1 cellular context compared by ENCODE assay signal in genomic region chr10:50234486-50234885, GRCh38.
TF ChIP-seq lines count a peak whose summit lies in the region.

No MANE protein-coding gene starts in this region.

TF ChIP-seq in HepG2, 621 proteins besides CTCF, POLR2A, EP300 and RAD21 (continued from another document and continues in another):
- TF ChIP-seq RARG (CRISPR knock-in tag; IDR thresholded peaks at IDR 0.05; ENCODE audit: low read depth) (no peak), ZNF274 (CRISPR knock-in tag; IDR thresholded peaks at IDR 0.05) (no peak), MEIS2 (CRISPR knock-in tag; IDR thresholded peaks at IDR 0.05) (no peak), ETV6 (CRISPR knock-in tag; conservative IDR thresholded peaks at IDR 0.05) (no peak), ZNF674 (CRISPR knock-in tag; IDR thresholded peaks at IDR 0.05; ENCODE audit: low read depth) (no peak), ZNF224 (CRISPR knock-in tag; IDR thresholded peaks at IDR 0.05) (no peak), IRF2 (CRISPR knock-in tag; IDR thresholded peaks at IDR 0.05) (peak; percentile 63; the same call in 1 of the 2 replicates), ZNF451 (CRISPR knock-in tag; IDR thresholded peaks at IDR 0.05) (no peak), ZNF614 (CRISPR knock-in tag; IDR thresholded peaks at IDR 0.05; ENCODE audit: borderline replicate concordance) (peak; percentile 35; the same call in 1 of the 2 replicates), HOXD1 (CRISPR knock-in tag; IDR thresholded peaks at IDR 0.05) (no peak), RXRB (CRISPR knock-in tag; IDR thresholded peaks at IDR 0.05; ENCODE audit: borderline replicate concordance) (peak; percentile 88), ZNF549 (CRISPR knock-in tag; IDR thresholded peaks at IDR 0.05) (no peak), ZNF3 (CRISPR knock-in tag; IDR thresholded peaks at IDR 0.05) (no peak), CREB1 (IDR thresholded peaks at IDR 0.05) (no peak), CREB1 (CRISPR knock-in tag; IDR thresholded peaks at IDR 0.05) (peak; percentile 76), GATAD1 (CRISPR knock-in tag; IDR thresholded peaks at IDR 0.05) (0 out of 2 replicates have a peak, but pooled peaks have one; percentile 27), EZH2 (conservative IDR thresholded peaks at IDR 0.05; ENCODE audit: low read depth, low read length) (no peak), SKIL (CRISPR knock-in tag; IDR thresholded peaks at IDR 0.05; ENCODE audit: borderline replicate concordance) (peak; percentile 78), SOX13 (IDR thresholded peaks at IDR 0.05) (peak; percentile 100), SOX13 (CRISPR knock-in tag; conservative IDR thresholded peaks at IDR 0.05 in 1 of 2, IDR thresholded peaks at IDR 0.05 in 1 of 2) (peak in 1 of 2 experiments; percentile 100; a peak in 2 of 4 replicates), NFIB (CRISPR knock-in tag; IDR thresholded peaks at IDR 0.05; ENCODE audit: borderline replicate concordance) (no peak), PCBP2 (optimal IDR thresholded peaks at IDR 0.05; ENCODE audit: low read depth, low read length, poor library complexity, severe bottlenecking) (no peak), ZNF574 (CRISPR knock-in tag; IDR thresholded peaks at IDR 0.05) (no peak), ATF5 (CRISPR knock-in tag; IDR thresholded peaks at IDR 0.05; ENCODE audit: low read depth) (no peak), ZNF672 (CRISPR knock-in tag; IDR thresholded peaks at IDR 0.05) (no peak), PTBP1 (IDR thresholded peaks at IDR 0.05; ENCODE audit: low read depth, low read length, poor library complexity, severe bottlenecking) (no peak), ZNF761 (CRISPR knock-in tag; conservative IDR thresholded peaks at IDR 0.05) (no peak), MEF2D (CRISPR knock-in tag; IDR thresholded peaks at IDR 0.05) (peak; percentile 92), NR2C2 (CRISPR knock-in tag; IDR thresholded peaks at IDR 0.05; ENCODE audit: borderline replicate concordance) (no peak), HHEX (CRISPR knock-in tag; IDR thresholded peaks at IDR 0.05) (peak; percentile 88), ZNF800 (CRISPR knock-in tag; IDR thresholded peaks at IDR 0.05) (no peak), NRL (CRISPR knock-in tag; IDR thresholded peaks at IDR 0.05; ENCODE audit: borderline replicate concordance) (no peak), MAF1 (CRISPR knock-in tag; IDR thresholded peaks at IDR 0.05; ENCODE audit: borderline replicate concordance) (no peak), TEAD3 (CRISPR knock-in tag; optimal IDR thresholded peaks at IDR 0.05; ENCODE audit: borderline replicate concordance) (peak; percentile 77), SALL2 (CRISPR knock-in tag; IDR thresholded peaks at IDR 0.05) (no peak), ZMAT3 (CRISPR knock-in tag; conservative IDR thresholded peaks at IDR 0.05) (no peak), FOXK2 (IDR thresholded peaks at IDR 0.05) (peak; percentile 66; the same call in 1 of the 2 replicates), MIER3 (CRISPR knock-in tag; IDR thresholded peaks at IDR 0.05; ENCODE audit: borderline replicate concordance) (peak; percentile 86; the same call in 1 of the 2 replicates), ZNF20 (CRISPR knock-in tag; IDR thresholded peaks at IDR 0.05) (no peak), NFE2L2 (IDR thresholded peaks at IDR 0.05; ENCODE audit: low read length) (no peak), ATRX (CRISPR knock-in tag; IDR thresholded peaks at IDR 0.05; ENCODE audit: borderline replicate concordance) (no peak), ZNF337 (CRISPR knock-in tag; IDR thresholded peaks at IDR 0.05; ENCODE audit: borderline replicate concordance, low read depth) (no peak), POLR2G (IDR thresholded peaks at IDR 0.05; ENCODE audit: low read depth, low read length) (no peak), NCOA2 (CRISPR knock-in tag; IDR thresholded peaks at IDR 0.05) (peak; percentile 96)
- TF ChIP-seq, protein P1, sequence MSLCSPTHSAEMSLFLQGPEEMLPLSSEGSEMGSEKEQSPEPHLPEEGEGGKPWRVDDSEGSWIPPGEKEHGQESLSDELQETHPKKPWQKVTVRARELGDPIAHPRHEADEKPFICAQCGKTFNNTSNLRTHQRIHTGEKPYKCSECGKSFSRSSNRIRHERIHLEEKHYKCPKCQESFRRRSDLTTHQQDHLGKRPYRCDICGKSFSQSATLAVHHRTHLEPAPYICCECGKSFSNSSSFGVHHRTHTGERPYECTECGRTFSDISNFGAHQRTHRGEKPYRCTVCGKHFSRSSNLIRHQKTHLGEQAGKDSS (CRISPR knock-in tag; IDR thresholded peaks at IDR 0.05; ENCODE audit: borderline replicate concordance, low read depth): no peak
- TF ChIP-seq, protein P2, sequence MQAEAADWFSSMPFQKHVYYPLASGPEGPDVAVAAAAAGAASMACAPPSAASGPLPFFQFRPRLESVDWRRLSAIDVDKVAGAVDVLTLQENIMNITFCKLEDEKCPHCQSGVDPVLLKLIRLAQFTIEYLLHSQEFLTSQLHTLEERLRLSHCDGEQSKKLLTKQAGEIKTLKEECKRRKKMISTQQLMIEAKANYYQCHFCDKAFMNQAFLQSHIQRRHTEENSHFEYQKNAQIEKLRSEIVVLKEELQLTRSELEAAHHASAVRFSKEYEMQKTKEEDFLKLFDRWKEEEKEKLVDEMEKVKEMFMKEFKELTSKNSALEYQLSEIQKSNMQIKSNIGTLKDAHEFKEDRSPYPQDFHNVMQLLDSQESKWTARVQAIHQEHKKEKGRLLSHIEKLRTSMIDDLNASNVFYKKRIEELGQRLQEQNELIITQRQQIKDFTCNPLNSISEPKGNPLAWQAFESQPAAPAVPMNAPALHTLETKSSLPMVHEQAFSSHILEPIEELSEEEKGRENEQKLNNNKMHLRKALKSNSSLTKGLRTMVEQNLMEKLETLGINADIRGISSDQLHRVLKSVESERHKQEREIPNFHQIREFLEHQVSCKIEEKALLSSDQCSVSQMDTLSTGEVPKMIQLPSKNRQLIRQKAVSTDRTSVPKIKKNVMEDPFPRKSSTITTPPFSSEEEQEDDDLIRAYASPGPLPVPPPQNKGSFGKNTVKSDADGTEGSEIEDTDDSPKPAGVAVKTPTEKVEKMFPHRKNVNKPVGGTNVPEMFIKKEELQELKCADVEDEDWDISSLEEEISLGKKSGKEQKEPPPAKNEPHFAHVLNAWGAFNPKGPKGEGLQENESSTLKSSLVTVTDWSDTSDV (CRISPR knock-in tag; IDR thresholded peaks at IDR 0.05): no peak
- TF ChIP-seq, protein P3, sequence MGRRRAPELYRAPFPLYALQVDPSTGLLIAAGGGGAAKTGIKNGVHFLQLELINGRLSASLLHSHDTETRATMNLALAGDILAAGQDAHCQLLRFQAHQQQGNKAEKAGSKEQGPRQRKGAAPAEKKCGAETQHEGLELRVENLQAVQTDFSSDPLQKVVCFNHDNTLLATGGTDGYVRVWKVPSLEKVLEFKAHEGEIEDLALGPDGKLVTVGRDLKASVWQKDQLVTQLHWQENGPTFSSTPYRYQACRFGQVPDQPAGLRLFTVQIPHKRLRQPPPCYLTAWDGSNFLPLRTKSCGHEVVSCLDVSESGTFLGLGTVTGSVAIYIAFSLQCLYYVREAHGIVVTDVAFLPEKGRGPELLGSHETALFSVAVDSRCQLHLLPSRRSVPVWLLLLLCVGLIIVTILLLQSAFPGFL (CRISPR knock-in tag; IDR thresholded peaks at IDR 0.05): no peak
- TF ChIP-seq, protein P4, sequence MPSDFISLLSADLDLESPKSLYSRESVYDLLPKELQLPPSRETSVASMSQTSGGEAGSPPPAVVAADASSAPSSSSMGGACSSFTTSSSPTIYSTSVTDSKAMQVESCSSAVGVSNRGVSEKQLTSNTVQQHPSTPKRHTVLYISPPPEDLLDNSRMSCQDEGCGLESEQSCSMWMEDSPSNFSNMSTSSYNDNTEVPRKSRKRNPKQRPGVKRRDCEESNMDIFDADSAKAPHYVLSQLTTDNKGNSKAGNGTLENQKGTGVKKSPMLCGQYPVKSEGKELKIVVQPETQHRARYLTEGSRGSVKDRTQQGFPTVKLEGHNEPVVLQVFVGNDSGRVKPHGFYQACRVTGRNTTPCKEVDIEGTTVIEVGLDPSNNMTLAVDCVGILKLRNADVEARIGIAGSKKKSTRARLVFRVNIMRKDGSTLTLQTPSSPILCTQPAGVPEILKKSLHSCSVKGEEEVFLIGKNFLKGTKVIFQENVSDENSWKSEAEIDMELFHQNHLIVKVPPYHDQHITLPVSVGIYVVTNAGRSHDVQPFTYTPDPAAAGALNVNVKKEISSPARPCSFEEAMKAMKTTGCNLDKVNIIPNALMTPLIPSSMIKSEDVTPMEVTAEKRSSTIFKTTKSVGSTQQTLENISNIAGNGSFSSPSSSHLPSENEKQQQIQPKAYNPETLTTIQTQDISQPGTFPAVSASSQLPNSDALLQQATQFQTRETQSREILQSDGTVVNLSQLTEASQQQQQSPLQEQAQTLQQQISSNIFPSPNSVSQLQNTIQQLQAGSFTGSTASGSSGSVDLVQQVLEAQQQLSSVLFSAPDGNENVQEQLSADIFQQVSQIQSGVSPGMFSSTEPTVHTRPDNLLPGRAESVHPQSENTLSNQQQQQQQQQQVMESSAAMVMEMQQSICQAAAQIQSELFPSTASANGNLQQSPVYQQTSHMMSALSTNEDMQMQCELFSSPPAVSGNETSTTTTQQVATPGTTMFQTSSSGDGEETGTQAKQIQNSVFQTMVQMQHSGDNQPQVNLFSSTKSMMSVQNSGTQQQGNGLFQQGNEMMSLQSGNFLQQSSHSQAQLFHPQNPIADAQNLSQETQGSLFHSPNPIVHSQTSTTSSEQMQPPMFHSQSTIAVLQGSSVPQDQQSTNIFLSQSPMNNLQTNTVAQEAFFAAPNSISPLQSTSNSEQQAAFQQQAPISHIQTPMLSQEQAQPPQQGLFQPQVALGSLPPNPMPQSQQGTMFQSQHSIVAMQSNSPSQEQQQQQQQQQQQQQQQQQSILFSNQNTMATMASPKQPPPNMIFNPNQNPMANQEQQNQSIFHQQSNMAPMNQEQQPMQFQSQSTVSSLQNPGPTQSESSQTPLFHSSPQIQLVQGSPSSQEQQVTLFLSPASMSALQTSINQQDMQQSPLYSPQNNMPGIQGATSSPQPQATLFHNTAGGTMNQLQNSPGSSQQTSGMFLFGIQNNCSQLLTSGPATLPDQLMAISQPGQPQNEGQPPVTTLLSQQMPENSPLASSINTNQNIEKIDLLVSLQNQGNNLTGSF (CRISPR knock-in tag; IDR thresholded peaks at IDR 0.05): no peak
- TF ChIP-seq, protein P5, sequence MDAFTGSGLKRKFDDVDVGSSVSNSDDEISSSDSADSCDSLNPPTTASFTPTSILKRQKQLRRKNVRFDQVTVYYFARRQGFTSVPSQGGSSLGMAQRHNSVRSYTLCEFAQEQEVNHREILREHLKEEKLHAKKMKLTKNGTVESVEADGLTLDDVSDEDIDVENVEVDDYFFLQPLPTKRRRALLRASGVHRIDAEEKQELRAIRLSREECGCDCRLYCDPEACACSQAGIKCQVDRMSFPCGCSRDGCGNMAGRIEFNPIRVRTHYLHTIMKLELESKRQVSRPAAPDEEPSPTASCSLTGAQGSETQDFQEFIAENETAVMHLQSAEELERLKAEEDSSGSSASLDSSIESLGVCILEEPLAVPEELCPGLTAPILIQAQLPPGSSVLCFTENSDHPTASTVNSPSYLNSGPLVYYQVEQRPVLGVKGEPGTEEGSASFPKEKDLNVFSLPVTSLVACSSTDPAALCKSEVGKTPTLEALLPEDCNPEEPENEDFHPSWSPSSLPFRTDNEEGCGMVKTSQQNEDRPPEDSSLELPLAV (CRISPR knock-in tag; conservative IDR thresholded peaks at IDR 0.05; ENCODE audit: low read depth): no peak
